8 cellular contexts compared by ENCODE assay signal in genomic region chr11:59102259-59102765, GRCh38. TPM values are rescaled to one million over a fixed set of nuclear protein-coding genes. Genes with fewer than 3 reads are reported as not detected.
DNase-seq lines count a peak whose midpoint lies in the region; ATAC-seq and TF ChIP-seq lines count a peak whose summit lies in the region.

No MANE protein-coding gene starts in this region.

- peaks cover under 1 to 15% of the 10 kb centered on the region in 2 donors for H3K36me3 Mint-ChIP-seq in naive B cell

- H3K27me3 Mint-ChIP-seq in naive B cell = no peaks in the 10 kb centered on the region

- H3K4me3 Mint-ChIP-seq in naive B cell = peak overlapping the region; percentile 78 to 97 (median 95)

- H3K9me3 Mint-ChIP-seq in naive B cell = peaks cover 0 to 6% (median 0%) of the 10 kb centered on the region in 7 donors

- H3K27ac Mint-ChIP-seq in naive B cell = peak overlapping the region; percentile 88 to 97 (median 94)

- TF ChIP-seq CTCF in epithelial cell of proximal tubule (conservative IDR thresholded peaks at IDR 0.05; ENCODE audit: low read depth, low read length) = peak; percentile 39

- peak overlapping the region; percentile 55 for H3K4me3 ChIP-seq in epithelial cell of proximal tubule (ENCODE audit: low read depth, low read length)

- peak; percentile 25 for DNase-seq in Daoy (ENCODE audit: low read depth)
- DNase-seq in M059J (ENCODE audit: low read depth) = peak; percentile 27
- DNase-seq in activated CD8-positive, alpha-beta memory T cell treated with anti-CD3 and anti-CD28 coated beads for 48 hours (ENCODE audit: low read depth in 2 of 3, low spot score in 2 of 3) = peak; percentile 24 to 35 (median 29)
- DNase-seq in epithelial cell of proximal tubule (ENCODE audit: low read depth) = no peak
- peak; percentile 92 for DNase-seq in naive B cell
- peak; percentile 44 for DNase-seq in superior temporal gyrus (ENCODE audit: extremely low spot score)
- no peak for DNase-seq in NCI-H345 (lab: John Stamatoyannopoulos, UW)

- peaks cover 73 to 89% (median 86%) of the 10 kb centered on the region in 3 donors for H3K4me1 Mint-ChIP-seq in naive B cell

- ATAC-seq in GM21576 (IDR thresholded peaks at IDR 0.05; ENCODE audit: unreplicated experiment) (peak; percentile 66), naive B cell (ENCODE audit: low read depth in 2 of 2) (peak; percentile 75 to 80)

RNA-seq across cellular contexts. Expression of gene FAM111B, which starts 4.7 kb away (rescaled TPM):
- total RNA-seq in Daoy (2014; rRNA removed; shearing (Covaris generic)) = 24.1 and 32.3 TPM in 2 replicates
- total RNA-seq in M059J (2014; rRNA removed; shearing (Covaris generic)) = 42.2 and 44.2 TPM in 2 replicates
- 16.5 and 17.4 TPM in 2 replicates for total RNA-seq in epithelial cell of proximal tubule
- 10 to 100 TPM in 5 of 6 donors, 1 to 10 TPM in 1; 9.4 to 69.2 (median 10.4) TPM for polyA plus RNA-seq in naive B cell (ENCODE audit: low read depth in 6 of 6)

RNA-seq across cellular contexts. Expression of gene GLYATL1B, which starts 16.2 kb away (rescaled TPM):
- total RNA-seq in Daoy (2014; rRNA removed; shearing (Covaris generic)) = not detected in 2 replicates
- total RNA-seq in M059J (2014; rRNA removed; shearing (Covaris generic)) = not detected in 2 replicates
- total RNA-seq in epithelial cell of proximal tubule = not detected in 2 replicates
- 1 to 10 TPM in 4 of 6 donors, under 1 TPM in 1, not detected in 1; 0.52 to 2.4 (median 1.6) TPM for polyA plus RNA-seq in naive B cell (ENCODE audit: low read depth in 6 of 6)

RNA-seq across cellular contexts. Expression of gene FAM111A, which starts 40.3 kb away (rescaled TPM):
- total RNA-seq in Daoy (2014; rRNA removed; shearing (Covaris generic)) = 62.6 and 66.0 TPM in 2 replicates
- total RNA-seq in M059J (2014; rRNA removed; shearing (Covaris generic)) = 118 and 159 TPM in 2 replicates
- total RNA-seq in epithelial cell of proximal tubule = 36.8 and 44.7 TPM in 2 replicates
- 10 to 100 TPM; 32.9 to 61.6 (median 44.7) TPM for polyA plus RNA-seq in naive B cell (ENCODE audit: low read depth in 6 of 6)

Comparison
In these comparisons a context has a peak if more than half of its experiments do, and no peak if none do; other contexts are left out.
1. DNase-seq: peak in Daoy (single experiment), M059J (single experiment), activated CD8-positive, alpha-beta memory T cell treated with anti-CD3 and anti-CD28 coated beads for 48 hours (3 of 3), naive B cell (single experiment) and superior temporal gyrus (single experiment); none in epithelial cell of proximal tubule (single experiment) and NCI-H345 (single experiment).